Comparison of ENCODE assay signal across 21 cellular contexts in genomic region chr7:139869886-139870285, GRCh38.
"Had no signal": no experiment of that assay in that cellular context is flagged by ENCODE, and none has a peak within 500 bp of the region (broad histone marks: within the 10 kb centered on the region; RNA-seq: fewer than 3 reads in every experiment).

No MANE protein-coding gene starts in this region.

- ATAC-seq: activated CD4-positive, alpha-beta T cell treated with anti-CD3 and anti-CD28 coated beads for 36 hours; right cardiac atrium; WTC11 had no signal

- H3K27ac ChIP-seq: epithelial cell of prostate, hepatocyte, lower lobe of right lung, suprapubic skin had no signal

- H3K27ac Mint-ChIP-seq: activated CD4-positive, alpha-beta T cell treated with anti-CD3 and anti-CD28 coated beads for 36 hours; activated naive CD4-positive, alpha-beta T cell treated with anti-CD3 and anti-CD28 coated beads for 36 hours; brain; endodermal cell; mesothelial cell of epicardium; nephron progenitor cell; progenitor cell of endocrine pancreas; stimulated activated naive CD8-positive, alpha-beta T cell treated with anti-CD3 and anti-CD28 coated beads, Interleukin-15, Interleukin-2, amounts not matched to agents 100 ng/mL and 50 ng/mL, for 24 hours; WTC11 had no signal

- H3K27me3 ChIP-seq: hepatocyte had no signal

- H3K4me3 Mint-ChIP-seq: activated CD4-positive, alpha-beta T cell treated with anti-CD3 and anti-CD28 coated beads for 36 hours; activated naive CD4-positive, alpha-beta T cell treated with anti-CD3 and anti-CD28 coated beads for 36 hours; brain; endodermal cell; mesothelial cell of epicardium; nephron progenitor cell; stimulated activated naive CD8-positive, alpha-beta T cell treated with anti-CD3 and anti-CD28 coated beads, Interleukin-15, Interleukin-2, amounts not matched to agents 100 ng/mL and 50 ng/mL, for 24 hours; WTC11 had no signal

- H3K9me3 Mint-ChIP-seq: stimulated activated naive CD8-positive, alpha-beta T cell treated with anti-CD3 and anti-CD28 coated beads, Interleukin-15, Interleukin-2, amounts not matched to agents 100 ng/mL and 50 ng/mL, for 24 hours had no signal

- H3K9me3 ChIP-seq: lower lobe of right lung, suprapubic skin had no signal

- H3K27me3 Mint-ChIP-seq: activated CD4-positive, alpha-beta T cell treated with anti-CD3 and anti-CD28 coated beads for 36 hours had no signal

- H3K4me3 ChIP-seq: hepatocyte, lower lobe of right lung, suprapubic skin had no signal

- H3K4me1 Mint-ChIP-seq: brain, WTC11 had no signal

- DNase-seq: activated CD4-positive, alpha-beta T cell treated with anti-CD3 and anti-CD28 coated beads for 36 hours; activated CD4-positive, alpha-beta T cell treated with anti-CD3 and anti-CD28 coated beads, Interleukin-2, amount 50 U/mL, for 48 hours; activated naive CD4-positive, alpha-beta T cell treated with anti-CD3 and anti-CD28 coated beads for 36 hours; caudate nucleus; endodermal cell; foreskin fibroblast; left cardiac atrium; lower lobe of right lung; nephron progenitor cell; occipital lobe; right cardiac atrium; stimulated activated CD4-positive, alpha-beta T cell treated with anti-CD3 and anti-CD28 coated beads, Interleukin-2, amount 100 ng/mL, for 24 hours; trophoblast cell had no signal

- H3K36me3 Mint-ChIP-seq: brain, mesothelial cell of epicardium had no signal

- H3K36me3 ChIP-seq: lower lobe of right lung, suprapubic skin had no signal
